26 cellular contexts compared by ENCODE assay signal in genomic region chr20:52096117-52096516, GRCh38.
"Had no signal": no experiment of that assay in that cellular context is flagged by ENCODE, and none has a peak within 500 bp of the region (broad histone marks: within the 10 kb centered on the region; RNA-seq: fewer than 3 reads in every experiment).

No MANE protein-coding gene starts in this region.

- H3K27ac ChIP-seq: lower lobe of right lung, pancreas, right lobe of liver, skin epidermis, stomach, testis, thyroid gland, transverse colon, upper lobe of left lung, vagina had no signal

- H3K9me3 ChIP-seq: lower lobe of right lung, pancreas, right lobe of liver, stomach, testis, thyroid gland, transverse colon, upper lobe of left lung, vagina had no signal

- FAIRE-seq: islet of Langerhans, kidney, pancreas had no signal

- H3K36me3 ChIP-seq: lower lobe of right lung, pancreas, right lobe of liver, thyroid gland, transverse colon, vagina had no signal

- H3K27me3 ChIP-seq: pancreas, right lobe of liver, stomach, testis, thyroid gland, transverse colon, upper lobe of left lung, vagina had no signal

- H3K4me1 ChIP-seq: lower lobe of right lung, pancreas, right lobe of liver, stomach, testis, transverse colon, upper lobe of left lung, vagina had no signal

- DNase-seq: hippocampal formation; immature natural killer cell; kidney; lower lobe of right lung; mammary epithelial cell; mesendoderm; naive thymus-derived CD4-positive, alpha-beta T cell; pancreas; posterior cingulate gyrus; retina; right lobe of liver; stimulated activated CD4-positive, alpha-beta T cell treated with anti-CD3 and anti-CD28 coated beads, Interleukin-12 subunit alpha, Interleukin-12 subunit beta, amount 100 ng/mL, for 4 hours; stimulated activated CD4-positive, alpha-beta T cell treated with anti-CD3 and anti-CD28 coated beads, Interleukin-15, amount 100 ng/mL, for 24 hours; stimulated activated CD4-positive, alpha-beta T cell treated with anti-CD3 and anti-CD28 coated beads, Interleukin-2, amount 100 ng/mL, for 24 hours; stimulated activated CD4-positive, alpha-beta T cell treated with anti-CD3 and anti-CD28 coated beads, Interleukin-4, amount 100 ng/mL, for 1 hour; stimulated activated naive B cell treated with anti-CD40 and anti-IgM and Interleukin-4, amounts not matched to agents 10 μg/mL and 1 μg/mL and 100 μg/mL, for 72 hours; stimulated activated naive CD8-positive, alpha-beta T cell treated with anti-CD3 and anti-CD28 coated beads, Interleukin-15, Interleukin-2, amounts not matched to agents 100 U/mL and 50 U/mL, for 24 hours; stomach; testis; thyroid gland; transverse colon; upper lobe of left lung had no signal

- H3K4me3 ChIP-seq: lower lobe of right lung, pancreas, right lobe of liver, skin epidermis, stomach, testis, thyroid gland, transverse colon, upper lobe of left lung, vagina had no signal

- ATAC-seq: lower lobe of right lung; naive thymus-derived CD4-positive, alpha-beta T cell; natural killer cell treated with Interleukin-12 subunit alpha and Interleukin-12 subunit beta and Interleukin-15 and Interleukin-18, amount 100 ng/mL, for 72 hours; pancreas; right lobe of liver; stimulated activated naive B cell treated with anti-CD40 and anti-IgM and Interleukin-4, amounts not matched to agents 10 μg/mL and 1 μg/mL and 100 μg/mL, for 72 hours; stimulated activated naive CD8-positive, alpha-beta T cell treated with anti-CD3 and anti-CD28 coated beads, Interleukin-15, Interleukin-2, amounts not matched to agents 100 U/mL and 50 U/mL, for 24 hours had no signal
